ENCODE assay signal across 8 cellular contexts in the genomic region with DNA sequence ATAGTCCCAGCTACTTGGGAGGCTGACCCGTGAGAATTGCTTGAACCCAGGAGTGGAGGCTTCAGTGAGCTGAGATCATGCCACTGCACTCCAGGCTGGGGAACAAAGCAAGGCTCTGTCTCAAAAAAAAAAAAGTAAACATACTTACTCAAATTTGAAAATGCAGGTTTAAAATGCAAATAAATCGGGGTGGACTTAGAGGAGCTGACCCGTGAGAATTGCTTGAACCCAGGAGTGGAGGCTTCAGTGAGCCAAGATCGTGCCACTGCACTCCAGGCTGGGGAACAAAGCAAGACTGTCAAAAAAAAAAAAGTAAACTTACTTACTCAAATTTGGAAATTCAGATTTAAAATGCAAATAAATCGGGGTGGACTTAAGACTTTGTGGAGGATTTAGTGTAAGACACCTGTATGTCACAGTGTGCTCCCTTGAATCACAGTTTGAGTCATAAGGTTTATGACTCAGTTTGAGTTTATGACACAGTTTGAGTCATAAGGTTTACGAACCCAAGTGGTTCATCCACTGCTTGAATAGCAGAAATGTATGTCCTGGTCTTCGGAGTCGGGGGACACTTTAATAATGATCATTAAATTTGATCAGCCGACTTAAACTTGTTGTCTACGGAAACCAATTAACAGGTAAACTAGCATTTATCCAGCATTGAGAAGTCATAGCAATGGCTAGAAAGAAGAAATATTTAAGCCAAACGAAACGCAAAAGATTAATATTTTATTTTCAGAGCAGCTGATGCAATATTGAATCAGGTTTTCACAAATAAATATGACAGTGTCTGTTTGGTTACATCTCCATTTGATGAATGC. TPM values are rescaled to one million over a fixed set of nuclear protein-coding genes. Genes with fewer than 3 reads are reported as not detected.
DNase-seq lines count a peak whose midpoint lies in the region; ATAC-seq and TF ChIP-seq lines count a peak whose summit lies in the region.

No MANE protein-coding gene starts in this region.

- H3K4me1 Mint-ChIP-seq in activated CD4-positive, alpha-beta memory T cell treated with anti-CD3 and anti-CD28 coated beads for 36 hours (ENCODE audit: low read depth) = peaks cover 21% of the 10 kb centered on the region

- H3K4me1 ChIP-seq in skeletal muscle satellite cell (ENCODE audit: control insufficient read depth, insufficient read depth, low read length) (peaks cover 36% of the 10 kb centered on the region), sigmoid colon (no peaks in the 10 kb centered on the region)

- TF ChIP-seq EP300 in sigmoid colon (IDR thresholded peaks at IDR 0.05) = no peak

- POLR2A ChIA-PET in activated CD4-positive, alpha-beta memory T cell treated with anti-CD3 and anti-CD28 coated beads for 36 hours (lab: Charles Lee) = interaction anchor here (0.6 to 0.9 kb wide), 3 partner anchors 13 to 525 kb away, joined by 3 to 4 read pairs (median 3); no protein-coding TSS in a partner anchor

- TF ChIP-seq CTCF in AG10803 (conservative IDR thresholded peaks at IDR 0.05; ENCODE audit: low read length) (no peak), sigmoid colon (IDR thresholded peaks at IDR 0.05) (no peak)

- CTCF ChIA-PET in activated CD4-positive, alpha-beta memory T cell treated with anti-CD3 and anti-CD28 coated beads for 36 hours (lab: Charles Lee) = interaction anchor here (0.6 to 2.1 kb wide), 4 partner anchors 10 to 1436 kb away, joined by 3 to 12 read pairs (median 6); no protein-coding TSS in a partner anchor

- H3K9ac ChIP-seq in skeletal muscle satellite cell (ENCODE audit: low read depth, low read length) = no peak overlapping the region

- no peaks in the 10 kb centered on the region for H3K9me3 ChIP-seq in skeletal muscle satellite cell (replicated peaks; ENCODE audit: low read length)
- no peaks in the 10 kb centered on the region for H3K9me3 ChIP-seq in sigmoid colon

- H3K36me3 ChIP-seq in skeletal muscle satellite cell (ENCODE audit: insufficient read depth, low read length) (no peaks in the 10 kb centered on the region), sigmoid colon (peaks cover 0 to 21% (median 0%) of the 10 kb centered on the region in 4 donors)

- DNase-seq in AG10803 (ENCODE audit: low read depth) (peak; percentile 64), sigmoid colon (no peak), HK-2 (ENCODE audit: unreplicated experiment) (no peak), occipital lobe (lab: John Stamatoyannopoulos, UW) (no peak)
- DNase-seq in activated CD4-positive, alpha-beta memory T cell treated with anti-CD3 and anti-CD28 coated beads for 36 hours = peak; percentile 33

- TF ChIP-seq POLR2A in sigmoid colon (IDR thresholded peaks at IDR 0.05) = no peak

- H3K4me3 ChIP-seq in AG10803 (ENCODE audit: low read length) (no peak overlapping the region), skeletal muscle satellite cell (ENCODE audit: low read length) (no peak overlapping the region), sigmoid colon (no peak overlapping the region)

- no peaks in the 10 kb centered on the region for H3K27me3 ChIP-seq in skeletal muscle satellite cell (ENCODE audit: control insufficient read depth, insufficient read depth, low read length)
- no peaks in the 10 kb centered on the region for H3K27me3 ChIP-seq in sigmoid colon

- no peak overlapping the region for H3K27ac ChIP-seq in sigmoid colon

- peak overlapping the region; percentile 80 for H3K27ac Mint-ChIP-seq in activated CD4-positive, alpha-beta memory T cell treated with anti-CD3 and anti-CD28 coated beads for 36 hours

- 17 to 63% methylated on average over 12 of the region's 12 CpGs for WGBS in sigmoid colon, 2 donors

- peak overlapping the region; percentile 54 for H3K4me3 Mint-ChIP-seq in activated CD4-positive, alpha-beta memory T cell treated with anti-CD3 and anti-CD28 coated beads for 36 hours

- H3K27me3 Mint-ChIP-seq in activated CD4-positive, alpha-beta memory T cell treated with anti-CD3 and anti-CD28 coated beads for 36 hours = no peaks in the 10 kb centered on the region

- peaks cover 7% of the 10 kb centered on the region for H3K36me3 Mint-ChIP-seq in activated CD4-positive, alpha-beta memory T cell treated with anti-CD3 and anti-CD28 coated beads for 36 hours

- intact Hi-C loops in activated CD4-positive, alpha-beta memory T cell treated with anti-CD3 and anti-CD28 coated beads for 36 hours (cut with micrococcal nuclease) = loop anchor here (1.0 to 5.0 kb wide), 3 partner anchors 116 to 694 kb away; a partner anchor contains a TSS
- intact Hi-C loops in sigmoid colon (cut with DNase I) = no loop called here

- no peaks in the 10 kb centered on the region for H3K9me3 Mint-ChIP-seq in activated CD4-positive, alpha-beta memory T cell treated with anti-CD3 and anti-CD28 coated beads for 36 hours

- peak; percentile 94 for ATAC-seq in GM19035 (IDR thresholded peaks at IDR 0.05; ENCODE audit: unreplicated experiment)
- ATAC-seq in HG03095 (IDR thresholded peaks at IDR 0.05; ENCODE audit: unreplicated experiment) = peak; percentile 94

- peak overlapping the region; percentile 65 for H3K4me2 ChIP-seq in skeletal muscle satellite cell (ENCODE audit: low read length)

RNA-seq across cellular contexts. Expression of a gene that starts 6.8 kb away (rescaled TPM):
- 10 to 100 TPM; 38.6 to 40.3 TPM for total RNA-seq in activated CD4-positive, alpha-beta memory T cell treated with anti-CD3 and anti-CD28 coated beads for 36 hours
- 49.1 and 57.8 TPM in 2 replicates for total RNA-seq in skeletal muscle satellite cell (2012; rRNA removed)
- 10 to 100 TPM; 27.7 to 35.2 (median 32.8) TPM for total RNA-seq in sigmoid colon
- 10 to 100 TPM; 28.8 to 41.4 (median 33.0) TPM for polyA plus RNA-seq in sigmoid colon
- 43.0 TPM for total RNA-seq in occipital lobe

RNA-seq across cellular contexts. Expression of a gene that starts 29.7 kb away (rescaled TPM):
- 1 to 10 TPM; 1.9 to 2.3 TPM for total RNA-seq in activated CD4-positive, alpha-beta memory T cell treated with anti-CD3 and anti-CD28 coated beads for 36 hours
- 0.44 TPM in 1 of 2 replicates, not detected in the other for total RNA-seq in skeletal muscle satellite cell (2012; rRNA removed)
- total RNA-seq in sigmoid colon = 1 to 10 TPM in 1 of 4 donors, under 1 TPM in 2, not detected in 1; 0.36 to 2.8 (median 0.82) TPM
- under 1 TPM in 1 of 3 donors, not detected in 2; 0.82 TPM for polyA plus RNA-seq in sigmoid colon
- not detected for total RNA-seq in occipital lobe

RNA-seq across cellular contexts. Expression of a gene that starts 51.3 kb away (rescaled TPM):
- not detected for total RNA-seq in activated CD4-positive, alpha-beta memory T cell treated with anti-CD3 and anti-CD28 coated beads for 36 hours
- total RNA-seq in skeletal muscle satellite cell (2012; rRNA removed) = not detected in 2 replicates
- total RNA-seq in sigmoid colon (under 1 TPM in 1 of 4 donors, not detected in 3; 0.36 TPM), occipital lobe (2.2 TPM)
- under 1 TPM in 1 of 3 donors, not detected in 2; 0.15 TPM for polyA plus RNA-seq in sigmoid colon

Comparison
In these comparisons a context has a peak if more than half of its experiments do, and no peak if none do; other contexts are left out.
1. DNase-seq: peak in AG10803 (single experiment) and activated CD4-positive, alpha-beta memory T cell treated with anti-CD3 and anti-CD28 coated beads for 36 hours (single experiment); none in sigmoid colon (single experiment), HK-2 (single experiment) and occipital lobe (single experiment).